In genomic region chr12:82359115-82359478, GRCh38 we compare ENCODE assay signal across 8 cellular contexts. TPM values are rescaled to one million over a fixed set of nuclear protein-coding genes. Genes with fewer than 3 reads are reported as not detected.
A peak's percentile ranks its signal among the peaks of the same experiment; 100 is the strongest.
DNase-seq lines count a peak whose midpoint lies in the region; ATAC-seq, FAIRE-seq and TF ChIP-seq lines count a peak whose summit lies in the region.

No MANE protein-coding gene starts in this region.

- peaks cover 40% of the 10 kb centered on the region for H3K36me3 Mint-ChIP-seq in activated CD8-positive, alpha-beta T cell treated with anti-CD3 and anti-CD28 coated beads for 36 hours (ENCODE audit: low read depth)

- no peak for TF ChIP-seq POLR2A in H54 (IDR thresholded peaks at IDR 0.05; ENCODE audit: low read depth, low read length)

- peaks cover 3% of the 10 kb centered on the region for H3K9me3 Mint-ChIP-seq in activated CD8-positive, alpha-beta T cell treated with anti-CD3 and anti-CD28 coated beads for 36 hours

- H3K9me2 ChIP-seq in Loucy (replicated peaks; ENCODE audit: low read depth, low read length), result no peaks in the 10 kb centered on the region

- H3K4me3 ChIP-seq in Loucy (ENCODE audit: low read length, poor library complexity, severe bottlenecking), result peak overlapping the region; percentile 100
- H3K4me3 ChIP-seq in cardiac muscle cell, result peak overlapping the region; percentile 92
- peak overlapping the region; percentile 99 for H3K4me3 ChIP-seq in rectal smooth muscle tissue (ENCODE audit: low read length)

- H3K4me2 ChIP-seq in Loucy (ENCODE audit: low read depth, low read length, poor library complexity, severe bottlenecking), result peak overlapping the region; percentile 85

- H4K20me1 ChIP-seq in Loucy (ENCODE audit: insufficient read depth, low read length, poor library complexity, severe bottlenecking), result peaks cover 28% of the 10 kb centered on the region

- H2AFZ ChIP-seq in Loucy (ENCODE audit: low read length), result peak overlapping the region; percentile 87

- no peak for FAIRE-seq in H54 (lab: Jason Lieb, UNC)

- POLR2A ChIA-PET in activated CD8-positive, alpha-beta T cell treated with anti-CD3 and anti-CD28 coated beads for 36 hours (lab: Charles Lee), result interaction anchor here (1.2 kb wide), 2 partner anchors 13 to 327 kb away, joined by 3 to 5 read pairs; partner anchors contain the start of gene TMTC2

- peak overlapping the region; percentile 99 for H3K27ac Mint-ChIP-seq in activated CD8-positive, alpha-beta T cell treated with anti-CD3 and anti-CD28 coated beads for 36 hours

- peaks cover 34% of the 10 kb centered on the region for H3K79me2 ChIP-seq in Loucy (ENCODE audit: insufficient read depth, low read length)

- H3K9ac ChIP-seq in Loucy (ENCODE audit: low read depth, low read length, poor library complexity, severe bottlenecking) (peak overlapping the region; percentile 98), rectal smooth muscle tissue (ENCODE audit: low read length) (peak overlapping the region; percentile 34)

- H3K27me3 ChIP-seq in Loucy (ENCODE audit: insufficient read depth, low read length, poor library complexity, severe bottlenecking), result peaks cover 5% of the 10 kb centered on the region
- no peaks in the 10 kb centered on the region for H3K27me3 ChIP-seq in cardiac muscle cell
- H3K27me3 ChIP-seq in rectal smooth muscle tissue (ENCODE audit: control insufficient read depth, insufficient read depth, low read length), result no peaks in the 10 kb centered on the region

- H3K36me3 ChIP-seq in Loucy (ENCODE audit: insufficient read depth, low read length), result peaks cover 7% of the 10 kb centered on the region; the same call in 1 of the 2 replicates
- peaks cover 25% of the 10 kb centered on the region for H3K36me3 ChIP-seq in cardiac muscle cell
- peaks cover 2% of the 10 kb centered on the region for H3K36me3 ChIP-seq in rectal smooth muscle tissue (ENCODE audit: control insufficient read depth, insufficient read depth, low read length)

- H3K4me3 Mint-ChIP-seq in activated CD8-positive, alpha-beta T cell treated with anti-CD3 and anti-CD28 coated beads for 36 hours, result peak overlapping the region; percentile 91

- H3K27ac ChIP-seq in cardiac muscle cell (peak overlapping the region; percentile 98), rectal smooth muscle tissue (ENCODE audit: low read depth, low read length) (peak overlapping the region; percentile 100)

- H3K4me1 ChIP-seq in Loucy (ENCODE audit: insufficient read depth, low read length, poor library complexity, severe bottlenecking), result peaks cover 43% of the 10 kb centered on the region
- peaks cover 20% of the 10 kb centered on the region for H3K4me1 ChIP-seq in cardiac muscle cell (ENCODE audit: low read depth)
- peaks cover 9% of the 10 kb centered on the region for H3K4me1 ChIP-seq in rectal smooth muscle tissue (ENCODE audit: control insufficient read depth, insufficient read depth, low read length)

- TF ChIP-seq CTCF in Loucy (conservative IDR thresholded peaks at IDR 0.05; ENCODE audit: low read length), result no peak
- TF ChIP-seq CTCF in activated CD8-positive, alpha-beta T cell treated with anti-CD3 and anti-CD28 coated beads for 36 hours (IDR thresholded peaks at IDR 0.05), result no peak
- TF ChIP-seq CTCF in cardiac muscle cell (IDR thresholded peaks at IDR 0.05; ENCODE audit: low read depth, low read length), result no peak
- no peak for TF ChIP-seq CTCF in GM10266 (IDR thresholded peaks at IDR 0.05; ENCODE audit: control insufficient read depth, insufficient read depth, low read depth, missing control alignments)

- no peaks in the 10 kb centered on the region for H3F3A ChIP-seq in Loucy (ENCODE audit: low read depth)

- intact Hi-C loops in activated CD8-positive, alpha-beta T cell treated with anti-CD3 and anti-CD28 coated beads for 36 hours (cut with micrococcal nuclease), result no loop called here

- CTCF ChIA-PET in activated CD8-positive, alpha-beta T cell treated with anti-CD3 and anti-CD28 coated beads for 36 hours (lab: Charles Lee), result interaction anchor here (0.8 to 2.6 kb wide), 12 partner anchors 10 to 714 kb away, joined by 3 to 10 read pairs (median 5); no protein-coding TSS in a partner anchor

- no peaks in the 10 kb centered on the region for H3K27me3 Mint-ChIP-seq in activated CD8-positive, alpha-beta T cell treated with anti-CD3 and anti-CD28 coated beads for 36 hours

- DNase-seq in DMS79 treated with DMSO at 0.1 percent for 48 hours (lab: John Stamatoyannopoulos, UW) (peak; percentile 63), cardiac muscle cell (ENCODE audit: low read depth in 1 of 2, low spot score in 1 of 2) (peak; percentile 12 to 30), H54 (ENCODE audit: insufficient read length, low spot score) (no peak), GM10266 (ENCODE audit: extremely low spot score) (no peak)
- DNase-seq in activated CD8-positive, alpha-beta T cell treated with anti-CD3 and anti-CD28 coated beads for 36 hours, result peak; percentile 13

- H3K4me1 Mint-ChIP-seq in activated CD8-positive, alpha-beta T cell treated with anti-CD3 and anti-CD28 coated beads for 36 hours (ENCODE audit: low read depth), result peaks cover 47% of the 10 kb centered on the region

- peak; percentile 13 for ATAC-seq in GM21367 (IDR thresholded peaks at IDR 0.05; ENCODE audit: unreplicated experiment)
- ATAC-seq in activated CD8-positive, alpha-beta T cell treated with anti-CD3 and anti-CD28 coated beads for 36 hours, result no peak

- H3K9me3 ChIP-seq in Loucy (ENCODE audit: insufficient read depth, low read depth, low read length) (no peaks in the 10 kb centered on the region), cardiac muscle cell (ENCODE audit: low read depth) (no peaks in the 10 kb centered on the region)

RNA-seq across cellular contexts. Expression of gene METTL25, which starts 0.8 kb away (rescaled TPM):
- total RNA-seq in activated CD8-positive, alpha-beta T cell treated with anti-CD3 and anti-CD28 coated beads for 36 hours, result 1 to 10 TPM; 4.6 to 6.6 TPM
- 8.5 and 9.1 TPM in 2 replicates for total RNA-seq in cardiac muscle cell
- polyA plus RNA-seq in cardiac muscle cell, result 14.5 and 15.3 TPM in 2 replicates

RNA-seq across cellular contexts. Expression of gene CCDC59, which starts 0.9 kb away (rescaled TPM):
- total RNA-seq in activated CD8-positive, alpha-beta T cell treated with anti-CD3 and anti-CD28 coated beads for 36 hours, result 10 to 100 TPM; 93.9 to 95.3 TPM
- 34.6 and 67.9 TPM in 2 replicates for total RNA-seq in cardiac muscle cell
- polyA plus RNA-seq in cardiac muscle cell, result 39.1 and 67.2 TPM in 2 replicates

Comparison
In these comparisons a context has a peak if more than half of its experiments do, and no peak if none do; other contexts are left out.
1. DNase-seq: peak in DMS79 treated with DMSO at 0.1 percent for 48 hours (single experiment), activated CD8-positive, alpha-beta T cell treated with anti-CD3 and anti-CD28 coated beads for 36 hours (single experiment) and cardiac muscle cell (2 of 2); none in H54 (single experiment) and GM10266 (single experiment).
2. Peak in every context shown above with its lines, with median percentiles within 50 percentile points of each other: H3K4me3 ChIP-seq.